Comparison of ENCODE assay signal across 18 cellular contexts in genomic region chr1:37872692-37873091, GRCh38.
"Had no signal": no experiment of that assay in that cellular context is flagged by ENCODE, and none has a peak within 500 bp of the region (broad histone marks: within the 10 kb centered on the region; RNA-seq: fewer than 3 reads in every experiment).

No MANE protein-coding gene starts in this region.

- H3K27me3 Mint-ChIP-seq: effector memory CD8-positive, alpha-beta T cell; naive thymus-derived CD8-positive, alpha-beta T cell; type B pancreatic cell had no signal

- ATAC-seq: effector memory CD8-positive, alpha-beta T cell; left ventricle myocardium superior; lower lobe of right lung; naive thymus-derived CD8-positive, alpha-beta T cell; right cardiac atrium; stimulated activated effector memory CD8-positive, alpha-beta T cell treated with anti-CD3 and anti-CD28 coated beads, Interleukin-12 subunit alpha, Interleukin-12 subunit beta, amount 100 ng/mL, for 72 hours; stimulated activated naive CD8-positive, alpha-beta T cell treated with anti-CD3 and anti-CD28 coated beads, Interleukin-15, Interleukin-2, amounts not matched to agents 100 U/mL and 50 U/mL, for 24 hours had no signal

- H3K4me1 ChIP-seq: lower lobe of right lung, prostate gland, sigmoid colon, testis, tibial artery had no signal

- H3K4me3 ChIP-seq: coronary artery, lower lobe of right lung, prostate gland, sigmoid colon, testis, tibial artery had no signal

- H3K9me3 ChIP-seq: lower lobe of right lung, prostate gland, sigmoid colon, testis, tibial artery had no signal

- H3K27ac ChIP-seq: coronary artery, lower lobe of right lung, prostate gland, sigmoid colon, testis, tibial artery had no signal

- H3K4me1 Mint-ChIP-seq: nephron progenitor cell; stimulated activated effector memory CD8-positive, alpha-beta T cell treated with anti-CD3 and anti-CD28 coated beads, Interleukin-12 subunit alpha, Interleukin-12 subunit beta, amount 100 ng/mL, for 72 hours had no signal

- H3K9me3 Mint-ChIP-seq: effector memory CD8-positive, alpha-beta T cell; naive thymus-derived CD8-positive, alpha-beta T cell; nephron progenitor cell; stimulated activated effector memory CD8-positive, alpha-beta T cell treated with anti-CD3 and anti-CD28 coated beads, Interleukin-12 subunit alpha, Interleukin-12 subunit beta, amount 100 ng/mL, for 72 hours; type B pancreatic cell had no signal

- DNase-seq: effector memory CD8-positive, alpha-beta T cell; left ventricle myocardium superior; lower lobe of right lung; naive thymus-derived CD8-positive, alpha-beta T cell; nephron progenitor cell; nucleus accumbens; right cardiac atrium; sigmoid colon; stimulated activated CD4-positive, alpha-beta T cell treated with anti-CD3 and anti-CD28 coated beads, Interleukin-2, amount 100 ng/mL, for 24 hours; stimulated activated CD4-positive, alpha-beta T cell treated with anti-CD3 and anti-CD28 coated beads, Interleukin-4, amount 100 ng/mL, for 24 hours; stimulated activated naive CD8-positive, alpha-beta T cell treated with anti-CD3 and anti-CD28 coated beads, Interleukin-15, Interleukin-2, amounts not matched to agents 100 U/mL and 50 U/mL, for 24 hours; substantia nigra; testis; tibial artery had no signal

- H3K27ac Mint-ChIP-seq: nephron progenitor cell; stimulated activated effector memory CD8-positive, alpha-beta T cell treated with anti-CD3 and anti-CD28 coated beads, Interleukin-12 subunit alpha, Interleukin-12 subunit beta, amount 100 ng/mL, for 72 hours; type B pancreatic cell had no signal

- H3K4me3 Mint-ChIP-seq: effector memory CD8-positive, alpha-beta T cell; naive thymus-derived CD8-positive, alpha-beta T cell; nephron progenitor cell; stimulated activated effector memory CD8-positive, alpha-beta T cell treated with anti-CD3 and anti-CD28 coated beads, Interleukin-12 subunit alpha, Interleukin-12 subunit beta, amount 100 ng/mL, for 72 hours; type B pancreatic cell had no signal

- H3K27me3 ChIP-seq: sigmoid colon, testis, tibial artery had no signal
